In genomic region chrX:103831342-103831802, GRCh38 we compare ENCODE assay signal across 8 cellular contexts. TPM values are rescaled to one million over a fixed set of nuclear protein-coding genes. Genes with fewer than 3 reads are reported as not detected.
DNase-seq lines count a peak whose midpoint lies in the region; ATAC-seq and TF ChIP-seq lines count a peak whose summit lies in the region.

No MANE protein-coding gene starts in this region.

- no peaks in the 10 kb centered on the region for H3K36me3 ChIP-seq in adipocyte (ENCODE audit: control insufficient read depth, insufficient read depth, low read length, severe bottlenecking)
- H3K36me3 ChIP-seq in iPS-18a (ENCODE audit: control insufficient read depth, low read depth, low read length) = no peaks in the 10 kb centered on the region

- H3K4me3 ChIP-seq in AG04450 (ENCODE audit: low read depth, low read length) = peak overlapping the region; percentile 64
- peak overlapping the region; percentile 79 for H3K4me3 ChIP-seq in adipocyte (ENCODE audit: low read length)
- H3K4me3 ChIP-seq in iPS-18a (ENCODE audit: low read length) = peak overlapping the region; percentile 79

- H3K4me1 ChIP-seq in adipocyte (ENCODE audit: control insufficient read depth, insufficient read depth, low read length) (no peaks in the 10 kb centered on the region), iPS-18a (ENCODE audit: control insufficient read depth, low read depth, low read length) (peaks cover 5% of the 10 kb centered on the region)

- in situ Hi-C loops in GM13976 (cut with MboI; ENCODE audit: low sequenced_read_pairs, unreplicated experiment) = loop anchor here (25.0 kb wide), 1 partner anchor 281 kb away; the partner anchor contains the start of gene ZCCHC18

- no peak for TF ChIP-seq CTCF in AG04450 (IDR thresholded peaks at IDR 0.05; ENCODE audit: low read depth, low read length)
- no peak for TF ChIP-seq CTCF in GM13976 (IDR thresholded peaks at IDR 0.05; ENCODE audit: borderline replicate concordance, control extremely low read depth, extremely low read depth, insufficient read depth, missing control alignments)

- no peak for ATAC-seq in stimulated activated effector memory CD8-positive, alpha-beta T cell treated with anti-CD3 and anti-CD28 coated beads, Interleukin-12 subunit alpha, Interleukin-12 subunit beta, amount 100 ng/mL, for 72 hours

- H3K9ac ChIP-seq in adipocyte (ENCODE audit: low read length) (peak overlapping the region; percentile 68), iPS-18a (ENCODE audit: low read length) (no peak overlapping the region)

- H3K4me3 Mint-ChIP-seq in stimulated activated effector memory CD8-positive, alpha-beta T cell treated with anti-CD3 and anti-CD28 coated beads, Interleukin-12 subunit alpha, Interleukin-12 subunit beta, amount 100 ng/mL, for 72 hours = peak overlapping the region; percentile 77

- POLR2A ChIA-PET in AG04450 (lab: Yijun Ruan, JAX) = no interaction called here

- H3K36me3 Mint-ChIP-seq in stimulated activated effector memory CD8-positive, alpha-beta T cell treated with anti-CD3 and anti-CD28 coated beads, Interleukin-12 subunit alpha, Interleukin-12 subunit beta, amount 100 ng/mL, for 72 hours = peaks cover 5% of the 10 kb centered on the region

- no peaks in the 10 kb centered on the region for H3K9me3 Mint-ChIP-seq in stimulated activated effector memory CD8-positive, alpha-beta T cell treated with anti-CD3 and anti-CD28 coated beads, Interleukin-12 subunit alpha, Interleukin-12 subunit beta, amount 100 ng/mL, for 72 hours

- peaks cover 7% of the 10 kb centered on the region for H3K27me3 ChIP-seq in AG04450 (ENCODE audit: control insufficient read depth, insufficient read depth, low read length)
- H3K27me3 ChIP-seq in adipocyte (replicated peaks; ENCODE audit: control insufficient read depth, insufficient read depth, low read length) = peaks cover 18% of the 10 kb centered on the region
- H3K27me3 ChIP-seq in iPS-18a (ENCODE audit: control insufficient read depth, insufficient read depth, low read length) = peaks cover 31% of the 10 kb centered on the region

- H3K4me1 Mint-ChIP-seq in stimulated activated effector memory CD8-positive, alpha-beta T cell treated with anti-CD3 and anti-CD28 coated beads, Interleukin-12 subunit alpha, Interleukin-12 subunit beta, amount 100 ng/mL, for 72 hours = peaks cover 10% of the 10 kb centered on the region

- no peak overlapping the region for H3K27ac ChIP-seq in AG04450 (ENCODE audit: low read depth, low read length)
- H3K27ac ChIP-seq in iPS-18a (ENCODE audit: low read length) = no peak overlapping the region

- no peak for DNase-seq in AG04450 (ENCODE audit: low read depth, low spot score)
- DNase-seq in GM13976 (ENCODE audit: low spot score) = peak; percentile 3
- peak; percentile 49 for DNase-seq in HT-29 (ENCODE audit: low spot score)
- peak; percentile 69 for DNase-seq in adipocyte (ENCODE audit: low read depth)
- DNase-seq in stimulated activated effector memory CD8-positive, alpha-beta T cell treated with anti-CD3 and anti-CD28 coated beads, Interleukin-12 subunit alpha, Interleukin-12 subunit beta, amount 100 ng/mL, for 72 hours (ENCODE audit: low spot score in 2 of 2) = no peak
- no peak for DNase-seq in GM19238 (ENCODE audit: insufficient read length, low spot score)
- no peak for DNase-seq in foreskin melanocyte

- no peak overlapping the region for H3K27ac Mint-ChIP-seq in stimulated activated effector memory CD8-positive, alpha-beta T cell treated with anti-CD3 and anti-CD28 coated beads, Interleukin-12 subunit alpha, Interleukin-12 subunit beta, amount 100 ng/mL, for 72 hours

- CTCF ChIA-PET in AG04450 (lab: Charles Lee) = interaction anchor here (1.0 to 2.2 kb wide), 4 partner anchors 8 to 140 kb away, joined by 4 to 19 read pairs (median 5); no protein-coding TSS in a partner anchor

- H3K9me3 ChIP-seq in AG04450 (ENCODE audit: control insufficient read depth, insufficient read depth, low read length) (no peaks in the 10 kb centered on the region), adipocyte (ENCODE audit: control insufficient read depth, low read length) (no peaks in the 10 kb centered on the region), iPS-18a (ENCODE audit: control insufficient read depth, low read depth, low read length) (no peaks in the 10 kb centered on the region)

RNA-seq across cellular contexts. Expression of gene RAB9B, which starts 0.7 kb away (rescaled TPM):
- polyA plus RNA-seq in AG04450 (2011; rRNA removed) = 0.52 and 0.71 TPM in 2 replicates
- 0.32 and 0.43 TPM in 2 replicates for polyA minus RNA-seq in AG04450 (2011; rRNA and poly(A)+ RNA removed)
- total RNA-seq in HT-29 (2014; rRNA removed; shearing (Covaris generic)) = not detected in 2 replicates

RNA-seq across cellular contexts. Expression of gene PLP1, which starts 54.7 kb away (rescaled TPM):
- 0.41 and 0.47 TPM in 2 replicates for polyA plus RNA-seq in AG04450 (2011; rRNA removed)
- 0.18 and 1.7 TPM in 2 replicates for polyA minus RNA-seq in AG04450 (2011; rRNA and poly(A)+ RNA removed)
- total RNA-seq in HT-29 (2014; rRNA removed; shearing (Covaris generic)) = not detected in 2 replicates

Comparison
In these comparisons a context has a peak if more than half of its experiments do, and no peak if none do; other contexts are left out.
1. DNase-seq: peak in GM13976 (single experiment), HT-29 (single experiment) and adipocyte (single experiment); none in AG04450 (single experiment), stimulated activated effector memory CD8-positive, alpha-beta T cell treated with anti-CD3 and anti-CD28 coated beads, Interleukin-12 subunit alpha, Interleukin-12 subunit beta, amount 100 ng/mL, for 72 hours (0 of 2), GM19238 (single experiment) and foreskin melanocyte (single experiment).
2. Peak in every context shown above with its lines, with median percentiles within 50 percentile points of each other: H3K4me3 ChIP-seq.